1 cellular context compared by ENCODE assay signal in genomic region chr5:172932313-172933017, GRCh38.
A peak's percentile ranks its signal among the peaks of the same experiment; 100 is the strongest.
TF ChIP-seq lines count a peak whose summit lies in the region.

No MANE protein-coding gene starts in this region.

TF ChIP-seq in K562, 482 proteins besides CTCF, POLR2A, EP300 and RAD21 (continued from another document):
- TF ChIP-seq TFAP4 (CRISPR knock-in tag; IDR thresholded peaks at IDR 0.05; ENCODE audit: borderline replicate concordance) (peak; percentile 37; the same call in 1 of the 2 replicates), CXXC5 (CRISPR knock-in tag; IDR thresholded peaks at IDR 0.05) (peak; percentile 21; the same call in 1 of the 2 replicates), XRCC5 (IDR thresholded peaks at IDR 0.05; ENCODE audit: low read depth, low read length) (peak; percentile 78; the same call in 1 of the 2 replicates), ZBTB33 (CRISPR knock-in tag; IDR thresholded peaks at IDR 0.05) (peak; percentile 64; the same call in 1 of the 2 replicates), TOE1 (IDR thresholded peaks at IDR 0.05; ENCODE audit: borderline replicate concordance) (no peak), TOE1 (CRISPR knock-in tag; IDR thresholded peaks at IDR 0.05; ENCODE audit: borderline replicate concordance, low read depth) (0 out of 2 replicates have a peak, but pooled peaks have one; percentile 12), ESRRA (IDR thresholded peaks at IDR 0.05; ENCODE audit: borderline replicate concordance, low read depth) (no peak), ARID4B (CRISPR knock-in tag; IDR thresholded peaks at IDR 0.05) (0 out of 2 replicates have a peak, but pooled peaks have one; percentile 11), CREM (IDR thresholded peaks at IDR 0.05; ENCODE audit: low read depth) (peak; percentile 67), ZNF740 (CRISPR knock-in tag; IDR thresholded peaks at IDR 0.05) (no peak), ZNF740 (tag; IDR thresholded peaks at IDR 0.05) (no peak), CC2D1A (IDR thresholded peaks at IDR 0.05) (peak; percentile 60; the same call in 1 of the 2 replicates), EZH2 (IDR thresholded peaks at IDR 0.05; ENCODE audit: borderline replicate concordance, low read depth, low read length) (no peak), CREB3 (tag; conservative IDR thresholded peaks at IDR 0.05; ENCODE audit: low read depth) (no peak), USF1 (CRISPR knock-in tag; IDR thresholded peaks at IDR 0.05) (peak; percentile 22; the same call in 1 of the 2 replicates), FOXP1 (CRISPR knock-in tag; IDR thresholded peaks at IDR 0.05) (no peak), SMARCB1 (IDR thresholded peaks at IDR 0.05; ENCODE audit: insufficient read length, low read depth) (no peak), NFIC (IDR thresholded peaks at IDR 0.05) (peak; percentile 8; the same call in 1 of the 2 replicates), DEAF1 (CRISPR knock-in tag; IDR thresholded peaks at IDR 0.05) (peak; percentile 67; the same call in 1 of the 2 replicates), STAG1 (CRISPR knock-in tag; IDR thresholded peaks at IDR 0.05; ENCODE audit: borderline replicate concordance) (peak; percentile 97; the same call in 1 of the 2 replicates), NRF1 (conservative IDR thresholded peaks at IDR 0.05 in 1 of 2, IDR thresholded peaks at IDR 0.05 in 1 of 2) (peak; percentile 41 to 65; a peak in 3 of 4 replicates), ARID2 (IDR thresholded peaks at IDR 0.05) (peak; percentile 85), YY1 (IDR thresholded peaks at IDR 0.05; ENCODE audit: borderline replicate concordance in 1 of 3, control insufficient read depth in 1 of 3, extremely low read depth in 1 of 3, insufficient read depth in 3 of 3, insufficient read length in 1 of 3, insufficient replicate concordance in 2 of 3, low read depth in 1 of 3, low read length in 2 of 3) (peak in 1 of 3 experiments; percentile 35), MBD1 (CRISPR knock-in tag; IDR thresholded peaks at IDR 0.05) (peak; percentile 83; the same call in 1 of the 2 replicates), CUX1 (CRISPR knock-in tag; IDR thresholded peaks at IDR 0.05) (no peak), POLR2AphosphoS2 (IDR thresholded peaks at IDR 0.05; ENCODE audit: low read length) (no peak), SREBF2 (CRISPR knock-in tag; IDR thresholded peaks at IDR 0.05) (no peak)
